ENCODE assay signal across 21 cellular contexts in the genomic region with DNA sequence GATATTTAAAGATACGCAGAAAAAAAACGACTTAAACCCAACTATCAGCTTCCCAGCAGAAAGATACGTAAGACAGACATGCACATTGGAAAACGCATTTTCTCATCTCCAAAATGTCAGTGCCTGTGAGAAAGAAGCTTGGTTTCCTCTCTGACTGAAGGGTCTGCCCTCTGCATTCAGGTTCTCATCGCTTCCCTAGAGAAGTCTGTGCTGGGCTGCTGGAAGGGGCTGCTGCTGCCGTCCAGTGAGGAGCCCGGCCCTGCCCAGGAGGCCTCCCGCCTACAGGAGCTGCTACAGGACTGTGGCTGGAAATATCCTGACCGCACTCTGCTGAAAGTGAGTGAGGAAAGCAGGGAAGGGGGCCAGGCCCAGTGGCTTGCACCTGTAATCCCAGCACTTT. TPM values are rescaled to one million over a fixed set of nuclear protein-coding genes. Genes with fewer than 3 reads are reported as not detected.
A peak's percentile ranks its signal among the peaks of the same experiment; 100 is the strongest.
DNase-seq lines count a peak whose midpoint lies in the region; ATAC-seq and TF ChIP-seq lines count a peak whose summit lies in the region.
"Had no signal": no experiment of that assay in that cellular context is flagged by ENCODE, and none has a peak within 500 bp of the region (broad histone marks: within the 10 kb centered on the region; RNA-seq: fewer than 3 reads in every experiment).

No MANE protein-coding gene starts in this region.

- no peaks in the 10 kb centered on the region for H3K27me3 Mint-ChIP-seq in activated naive CD4-positive, alpha-beta T cell treated with anti-CD3 and anti-CD28 coated beads, Interleukin-2, amount 10 ng/mL, durations not matched to agents 7 days and 5 days
- no peaks in the 10 kb centered on the region for H3K27me3 Mint-ChIP-seq in T-helper 17 cell

- H3K4me3 Mint-ChIP-seq in activated naive CD4-positive, alpha-beta T cell treated with anti-CD3 and anti-CD28 coated beads, Interleukin-2, amount 10 ng/mL, durations not matched to agents 7 days and 5 days, result no peak overlapping the region
- no peak overlapping the region for H3K4me3 Mint-ChIP-seq in T-helper 17 cell
- H3K4me3 Mint-ChIP-seq: endodermal cell had no signal

- H3K27me3 ChIP-seq in brain microvascular endothelial cell (replicated peaks) (no peaks in the 10 kb centered on the region), skeletal muscle satellite cell (ENCODE audit: control insufficient read depth, insufficient read depth, low read length) (no peaks in the 10 kb centered on the region)
- H3K27me3 ChIP-seq: esophagus muscularis mucosa had no signal

- peak overlapping the region; percentile 32 for H3K4me2 ChIP-seq in skeletal muscle satellite cell (ENCODE audit: low read length)

- no peak overlapping the region for H3K4me3 ChIP-seq in brain microvascular endothelial cell (ENCODE audit: low read depth, low read length)
- no peak overlapping the region for H3K4me3 ChIP-seq in skeletal muscle satellite cell (ENCODE audit: low read length)
- H3K4me3 ChIP-seq: esophagus muscularis mucosa, SK-N-MC had no signal

- peaks cover 39% of the 10 kb centered on the region for H3K4me1 ChIP-seq in skeletal muscle satellite cell (ENCODE audit: control insufficient read depth, insufficient read depth, low read length)

- CTCF ChIA-PET in activated naive CD4-positive, alpha-beta T cell treated with anti-CD3 and anti-CD28 coated beads, Interleukin-2, amount 10 ng/mL, durations not matched to agents 7 days and 5 days (lab: Charles Lee), result interaction anchor here (1.0 to 11.7 kb wide), 6 partner anchors 23 to 225 kb away, joined by 3 to 166 read pairs (median 5); a partner anchor contains a TSS

- in situ Hi-C loops in brain microvascular endothelial cell (cut with HindIII; ENCODE audit: low pct_ligation_motif_present, low sequenced_read_pairs), result no loop called here

- H3K4me1 Mint-ChIP-seq in activated naive CD4-positive, alpha-beta T cell treated with anti-CD3 and anti-CD28 coated beads, Interleukin-2, amount 10 ng/mL, durations not matched to agents 7 days and 5 days, result peaks cover 21% of the 10 kb centered on the region
- H3K4me1 Mint-ChIP-seq in T-helper 17 cell, result peaks cover 15% of the 10 kb centered on the region

- H3K27ac ChIP-seq in brain microvascular endothelial cell, result peak overlapping the region; percentile 65
- H3K27ac ChIP-seq: esophagus muscularis mucosa, SK-N-MC had no signal

- H3K36me3 Mint-ChIP-seq in activated naive CD4-positive, alpha-beta T cell treated with anti-CD3 and anti-CD28 coated beads, Interleukin-2, amount 50 U/mL, for 72 hours, result peaks cover 62 to 67% of the 10 kb centered on the region in 2 donors
- peaks cover 60% of the 10 kb centered on the region for H3K36me3 Mint-ChIP-seq in activated naive CD4-positive, alpha-beta T cell treated with anti-CD3 and anti-CD28 coated beads, Interleukin-2, amount 10 ng/mL, durations not matched to agents 7 days and 5 days
- no peaks in the 10 kb centered on the region for H3K36me3 Mint-ChIP-seq in T-helper 17 cell (ENCODE audit: low read depth)

- H3K27ac Mint-ChIP-seq in activated naive CD4-positive, alpha-beta T cell treated with anti-CD3 and anti-CD28 coated beads, Interleukin-2, amount 50 U/mL, for 72 hours, result peak overlapping the region; percentile 93
- no peak overlapping the region for H3K27ac Mint-ChIP-seq in activated naive CD4-positive, alpha-beta T cell treated with anti-CD3 and anti-CD28 coated beads, Interleukin-2, amount 10 ng/mL, durations not matched to agents 7 days and 5 days
- H3K27ac Mint-ChIP-seq in T-helper 17 cell, result peak overlapping the region; percentile 67
- H3K27ac Mint-ChIP-seq: endodermal cell had no signal

- peak; percentile 37 to 52 for ATAC-seq in activated naive CD4-positive, alpha-beta T cell treated with anti-CD3 and anti-CD28 coated beads, Interleukin-2, amount 50 U/mL, for 72 hours
- no peak for ATAC-seq in T-helper 17 cell
- ATAC-seq: HCT116 had no signal

- DNase-seq in activated naive CD4-positive, alpha-beta T cell treated with anti-CD3 and anti-CD28 coated beads, Interleukin-2, amount 50 U/mL, for 72 hours (ENCODE audit: low spot score in 2 of 2), result peak in 1 of 2 donors; percentile 15
- no peak for DNase-seq in activated naive CD4-positive, alpha-beta T cell treated with anti-CD3 and anti-CD28 coated beads, Interleukin-2, amount 10 ng/mL, durations not matched to agents 7 days and 5 days
- DNase-seq in T-helper 17 cell, result no peak
- peak; percentile 32 for DNase-seq in brain microvascular endothelial cell
- DNase-seq in germinal center (ENCODE audit: low spot score), result no peak
- no peak for DNase-seq in HuH-7 (ENCODE audit: low spot score)
- DNase-seq: activated CD8-positive, alpha-beta memory T cell treated with anti-CD3 and anti-CD28 coated beads for 24 hours; endodermal cell; NCI-H1092 treated with DMSO at 0.1 percent for 48 hours; NCI-H2029; NCI-H226; NCI-H82; right cardiac atrium; stimulated activated CD4-positive, alpha-beta T cell treated with anti-CD3 and anti-CD28 coated beads, Interleukin-12 subunit alpha, Interleukin-12 subunit beta, amount 100 ng/mL, for 4 hours; trophoblast cell had no signal

- H3K9ac ChIP-seq in skeletal muscle satellite cell (ENCODE audit: low read depth, low read length), result peak overlapping the region; percentile 27

- no peaks in the 10 kb centered on the region for H3K9me3 Mint-ChIP-seq in activated naive CD4-positive, alpha-beta T cell treated with anti-CD3 and anti-CD28 coated beads, Interleukin-2, amount 50 U/mL, for 72 hours
- H3K9me3 Mint-ChIP-seq in activated naive CD4-positive, alpha-beta T cell treated with anti-CD3 and anti-CD28 coated beads, Interleukin-2, amount 10 ng/mL, durations not matched to agents 7 days and 5 days, result no peaks in the 10 kb centered on the region
- H3K9me3 Mint-ChIP-seq: endodermal cell had no signal

- peak; percentile 4 for TF ChIP-seq CTCF in brain microvascular endothelial cell (IDR thresholded peaks at IDR 0.05; ENCODE audit: low read depth, low read length, missing control alignments)

- H3K9me3 ChIP-seq in T-helper 17 cell (ENCODE audit: control insufficient read depth, low read length, poor library complexity, severe bottlenecking), result no peaks in the 10 kb centered on the region
- no peaks in the 10 kb centered on the region for H3K9me3 ChIP-seq in skeletal muscle satellite cell (replicated peaks; ENCODE audit: low read length)
- H3K9me3 ChIP-seq: esophagus muscularis mucosa had no signal

- H3K36me3 ChIP-seq in brain microvascular endothelial cell (replicated peaks) (no peaks in the 10 kb centered on the region), skeletal muscle satellite cell (ENCODE audit: insufficient read depth, low read length) (peaks cover 14% of the 10 kb centered on the region)
- H3K36me3 ChIP-seq: esophagus muscularis mucosa had no signal

RNA-seq across cellular contexts. Expression of a gene that starts 4.7 kb away (rescaled TPM):
- total RNA-seq in activated naive CD4-positive, alpha-beta T cell treated with anti-CD3 and anti-CD28 coated beads, Interleukin-2, amount 50 U/mL, for 72 hours, result 100 to 1,000 TPM; 334 to 355 TPM
- 100 to 1,000 TPM; 566 to 600 TPM for total RNA-seq in T-helper 17 cell
- total RNA-seq in skeletal muscle satellite cell (2012; rRNA removed), result 286 and 341 TPM in 2 replicates

RNA-seq across cellular contexts. Expression of a gene that starts 8.8 kb away (rescaled TPM):
- total RNA-seq in activated naive CD4-positive, alpha-beta T cell treated with anti-CD3 and anti-CD28 coated beads, Interleukin-2, amount 50 U/mL, for 72 hours, result 10 to 100 TPM; 63.8 to 91.5 TPM
- total RNA-seq in T-helper 17 cell, result 10 to 100 TPM; 30.6 to 32.5 TPM
- total RNA-seq in skeletal muscle satellite cell (2012; rRNA removed), result 47.4 and 51.2 TPM in 2 replicates

RNA-seq across cellular contexts. Expression of a gene that starts 22.6 kb away (rescaled TPM):
- total RNA-seq in activated naive CD4-positive, alpha-beta T cell treated with anti-CD3 and anti-CD28 coated beads, Interleukin-2, amount 50 U/mL, for 72 hours, result 10 to 100 TPM; 32.8 to 76.3 TPM
- total RNA-seq in T-helper 17 cell, result under 1 TPM; 0.30 to 0.83 TPM
- total RNA-seq in skeletal muscle satellite cell (2012; rRNA removed), result 6.3 and 7.0 TPM in 2 replicates

RNA-seq across cellular contexts. Expression of a gene that starts 30.7 kb away (rescaled TPM):
- 10 to 100 TPM; 52.3 to 83.5 TPM for total RNA-seq in activated naive CD4-positive, alpha-beta T cell treated with anti-CD3 and anti-CD28 coated beads, Interleukin-2, amount 50 U/mL, for 72 hours
- 10 to 100 TPM; 31.2 to 31.8 TPM for total RNA-seq in T-helper 17 cell
- total RNA-seq in skeletal muscle satellite cell (2012; rRNA removed), result 43.6 and 44.8 TPM in 2 replicates

RNA-seq across cellular contexts. Expression of a gene that starts 45.5 kb away (rescaled TPM):
- not detected for total RNA-seq in activated naive CD4-positive, alpha-beta T cell treated with anti-CD3 and anti-CD28 coated beads, Interleukin-2, amount 50 U/mL, for 72 hours
- total RNA-seq in T-helper 17 cell, result not detected
- total RNA-seq in skeletal muscle satellite cell (2012; rRNA removed), result not detected in 2 replicates
- total RNA-seq: endodermal cell; esophagus muscularis mucosa; lower leg skin; right cardiac atrium; T-helper 2 cell treated with Interferon-gamma antibody and Interleukin-4, amounts not matched to agents 100 ng/mL and 5 ng/mL, for 36 hours had no signal

Comparison
In these comparisons a context has a peak if more than half of its experiments do, and no peak if none do; other contexts are left out.
1. RNA of a gene that starts 22.6 kb away (total RNA-seq): 32.8 to 76.3 TPM in activated naive CD4-positive, alpha-beta T cell treated with anti-CD3 and anti-CD28 coated beads, Interleukin-2, amount 50 U/mL, for 72 hours; 0.30 to 0.83 TPM in T-helper 17 cell; every median in the first group is over 10 times any median in the second.